Comparison of ENCODE assay signal across 17 cellular contexts in genomic region chr13:103815619-103816018, GRCh38.
DNase-seq lines count a peak whose midpoint lies in the region; ATAC-seq and TF ChIP-seq lines count a peak whose summit lies in the region.
"Had no signal": no experiment of that assay in that cellular context is flagged by ENCODE, and none has a peak within 500 bp of the region (broad histone marks: within the 10 kb centered on the region; RNA-seq: fewer than 3 reads in every experiment).

No MANE protein-coding gene starts in this region.

- no peaks in the 10 kb centered on the region for H3K4me1 Mint-ChIP-seq in activated CD4-positive, alpha-beta memory T cell treated with anti-CD3 and anti-CD28 coated beads for 36 hours (ENCODE audit: low read depth)

- no peak for TF ChIP-seq CTCF in mammary epithelial cell (conservative IDR thresholded peaks at IDR 0.05 in 1 of 2, IDR thresholded peaks at IDR 0.05 in 1 of 2; ENCODE audit: extremely low read depth in 1 of 2, insufficient read depth in 1 of 2, low read depth in 1 of 2, low read length in 2 of 2)

- H4K20me1 ChIP-seq in mammary epithelial cell (ENCODE audit: insufficient read depth, low read length) = no peaks in the 10 kb centered on the region

- POLR2A ChIA-PET in activated CD4-positive, alpha-beta memory T cell treated with anti-CD3 and anti-CD28 coated beads for 36 hours (lab: Charles Lee) = no interaction called here

- H3K79me2 ChIP-seq in mammary epithelial cell (ENCODE audit: insufficient read depth, low read length) = no peaks in the 10 kb centered on the region

- H3K9me3 Mint-ChIP-seq in activated CD4-positive, alpha-beta memory T cell treated with anti-CD3 and anti-CD28 coated beads for 36 hours = peaks cover 8% of the 10 kb centered on the region

- no peak overlapping the region for H3K9ac ChIP-seq in mammary epithelial cell (ENCODE audit: insufficient read depth, low read length)

- no peak overlapping the region for H3K4me3 ChIP-seq in mammary epithelial cell (replicated peaks in 1 of 3; ENCODE audit: insufficient read depth in 1 of 3, low read depth in 2 of 3, low read length in 3 of 3)
- H3K4me3 ChIP-seq: SJSA1 had no signal

- H3K4me3 Mint-ChIP-seq in activated CD4-positive, alpha-beta memory T cell treated with anti-CD3 and anti-CD28 coated beads for 36 hours = no peak overlapping the region

- H3K4me1 ChIP-seq in mammary epithelial cell (ENCODE audit: insufficient read depth, low read length) = no peaks in the 10 kb centered on the region
- H3K4me1 ChIP-seq: SJSA1 had no signal

- no peak overlapping the region for H3K27ac ChIP-seq in mammary epithelial cell (ENCODE audit: insufficient read depth, low read depth, low read length)
- H3K27ac ChIP-seq: C4-2B, SJSA1 had no signal

- DNase-seq in HT1080 (ENCODE audit: low read depth) = peak; percentile 42
- peak; percentile 31 for DNase-seq in RPMI8226
- DNase-seq in mammary epithelial cell = peak; percentile 2
- DNase-seq in kidney tubule cell (ENCODE audit: low spot score) = peak; percentile 57
- no peak for DNase-seq in effector CD4-positive, alpha-beta T cell
- no peak for DNase-seq in left ventricle myocardium superior
- DNase-seq in activated CD4-positive, alpha-beta memory T cell treated with anti-CD3 and anti-CD28 coated beads for 36 hours = no peak
- DNase-seq: H7, Karpas-422, MV-4-11, NCI-H1417, NCI-H1930, NCI-H446, OCI-M1 had no signal

- H3K27me3 ChIP-seq in mammary epithelial cell (ENCODE audit: insufficient read depth, low read length) = no peaks in the 10 kb centered on the region
- H3K27me3 ChIP-seq: SJSA1 had no signal

- H3K27ac Mint-ChIP-seq in activated CD4-positive, alpha-beta memory T cell treated with anti-CD3 and anti-CD28 coated beads for 36 hours = no peak overlapping the region

- H3K27me3 Mint-ChIP-seq in activated CD4-positive, alpha-beta memory T cell treated with anti-CD3 and anti-CD28 coated beads for 36 hours = no peaks in the 10 kb centered on the region

- in situ Hi-C loops in mammary epithelial cell (cut with MboI; ENCODE audit: low sequenced_read_pairs in 2 of 2) = no loop called here

- H3K36me3 Mint-ChIP-seq in activated CD4-positive, alpha-beta memory T cell treated with anti-CD3 and anti-CD28 coated beads for 36 hours = no peaks in the 10 kb centered on the region

- ATAC-seq in GM18861 (IDR thresholded peaks at IDR 0.05; ENCODE audit: unreplicated experiment) (no peak), left ventricle myocardium superior (no peak)

- H3K9me3 ChIP-seq in mammary epithelial cell (replicated peaks; ENCODE audit: insufficient read depth, low read length) = no peaks in the 10 kb centered on the region
- H3K9me3 ChIP-seq: SJSA1 had no signal

- H3K36me3 ChIP-seq in mammary epithelial cell (ENCODE audit: insufficient read depth, low read length) = no peaks in the 10 kb centered on the region
- H3K36me3 ChIP-seq: SJSA1 had no signal

- H2AFZ ChIP-seq in mammary epithelial cell (ENCODE audit: low read depth, low read length) = no peak overlapping the region

- dilution Hi-C loops in mammary epithelial cell (cut with HindIII; ENCODE audit: low sequenced_read_pairs) = no loop called here

- CTCF ChIA-PET in mammary epithelial cell (lab: Charles Lee; ENCODE audit: low non-redundant PET) = no interaction called here
- CTCF ChIA-PET in activated CD4-positive, alpha-beta memory T cell treated with anti-CD3 and anti-CD28 coated beads for 36 hours (lab: Charles Lee) = no interaction called here

- intact Hi-C loops in mammary epithelial cell (cut with micrococcal nuclease) = no loop called here
- intact Hi-C loops in left ventricle myocardium superior (cut with micrococcal nuclease) = no loop called here
- intact Hi-C loops in activated CD4-positive, alpha-beta memory T cell treated with anti-CD3 and anti-CD28 coated beads for 36 hours (cut with micrococcal nuclease) = no loop called here

- no peak overlapping the region for H3K4me2 ChIP-seq in mammary epithelial cell (ENCODE audit: insufficient read depth, low read depth, low read length)

- no TSS peak for BruUV-seq in mammary epithelial cell (replicated peaks; lab: Mats Ljungman, UMichigan)

- WGBS in mammary epithelial cell (ENCODE audit: low coverage, missing lambda C conversion rate) = 80% methylated on average over 4 of the region's 4 CpGs

Comparison
In these comparisons a context has a peak if more than half of its experiments do, and no peak if none do; other contexts are left out.
1. DNase-seq: peak in HT1080 (single experiment), RPMI8226 (single experiment), mammary epithelial cell (single experiment) and kidney tubule cell (single experiment); none in effector CD4-positive, alpha-beta T cell (single experiment), left ventricle myocardium superior (single experiment) and activated CD4-positive, alpha-beta memory T cell treated with anti-CD3 and anti-CD28 coated beads for 36 hours (single experiment).